Comparison of ENCODE assay signal across 25 cellular contexts in genomic region chr10:124579003-124579384, GRCh38.
DNase-seq lines count a peak whose midpoint lies in the region; ATAC-seq, FAIRE-seq and TF ChIP-seq lines count a peak whose summit lies in the region.
"Had no signal": no experiment of that assay in that cellular context is flagged by ENCODE, and none has a peak within 500 bp of the region (broad histone marks: within the 10 kb centered on the region; RNA-seq: fewer than 3 reads in every experiment).

No MANE protein-coding gene starts in this region.

- H3K9me3 ChIP-seq in kidney (ENCODE audit: control insufficient read depth in 1 of 2, low read length in 2 of 2) (no peaks in the 10 kb centered on the region), upper lobe of right lung (no peaks in the 10 kb centered on the region), small intestine (ENCODE audit: control insufficient read depth, low read depth) (no peaks in the 10 kb centered on the region)
- H3K9me3 ChIP-seq: A549, SJCRH30, thoracic aorta had no signal

- H3K4me3 ChIP-seq in kidney (ENCODE audit: low read length in 2 of 2) = no peak overlapping the region
- no peak overlapping the region for H3K4me3 ChIP-seq in upper lobe of right lung
- H3K4me3 ChIP-seq in small intestine (ENCODE audit: low read depth in 1 of 2, low read length in 2 of 2) = no peak overlapping the region
- H3K4me3 ChIP-seq: A549, SJCRH30, thoracic aorta had no signal

- no peak for ATAC-seq in Right ventricle myocardium inferior
- peak; percentile 5 for ATAC-seq in upper lobe of right lung
- no peak for ATAC-seq in HG02571 (IDR thresholded peaks at IDR 0.05; ENCODE audit: unreplicated experiment)
- ATAC-seq in HG03159 (IDR thresholded peaks at IDR 0.05; ENCODE audit: unreplicated experiment) = no peak
- ATAC-seq: activated T-cell treated with anti-CD3 and anti-CD28 coated beads, Interleukin-2, amount 50 U/mL, for 4 hours; HCT116 had no signal

- H3K9ac ChIP-seq in kidney (ENCODE audit: low read length in 2 of 2) = no peak overlapping the region

- H3K27me3 ChIP-seq in upper lobe of right lung (no peaks in the 10 kb centered on the region), small intestine (ENCODE audit: control insufficient read depth in 2 of 2, insufficient read depth in 2 of 2, low read length in 2 of 2) (no peaks in the 10 kb centered on the region)
- H3K27me3 ChIP-seq: SJCRH30 had no signal

- H3K27ac ChIP-seq in kidney (ENCODE audit: low read depth in 2 of 2, low read length in 2 of 2) = no peak overlapping the region
- no peak overlapping the region for H3K27ac ChIP-seq in upper lobe of right lung
- H3K27ac ChIP-seq in small intestine (ENCODE audit: low read depth in 1 of 2, low read length in 1 of 2) = no peak overlapping the region
- H3K27ac ChIP-seq: A549, SJCRH30, WERI-Rb-1 had no signal

- no peak for FAIRE-seq in kidney (lab: Jason Lieb, UNC)
- FAIRE-seq in small intestine (lab: Jason Lieb, UNC) = no peak
- FAIRE-seq: A549, endothelial cell of umbilical vein had no signal

- TF ChIP-seq CTCF in kidney (IDR thresholded peaks at IDR 0.05; ENCODE audit: borderline replicate concordance, extremely low read depth, insufficient read depth) = no peak
- no peak for TF ChIP-seq CTCF in upper lobe of right lung (IDR thresholded peaks at IDR 0.05)

- H3K4me1 ChIP-seq in kidney (ENCODE audit: control insufficient read depth in 1 of 2, insufficient read depth in 1 of 2, low read depth in 1 of 2, low read length in 2 of 2) (no peaks in the 10 kb centered on the region), upper lobe of right lung (no peaks in the 10 kb centered on the region), small intestine (ENCODE audit: control insufficient read depth in 2 of 2, insufficient read depth in 1 of 2, low read depth in 1 of 2, low read length in 1 of 2) (no peaks in the 10 kb centered on the region)
- H3K4me1 ChIP-seq: A549, SJCRH30 had no signal

- intact Hi-C loops in Right ventricle myocardium inferior (cut with DNase I) (no loop called here), cardiac septum (cut with DNase I) (no loop called here), kidney (cut with DNase I) (no loop called here), upper lobe of right lung (cut with DNase I) (no loop called here)

- DNase-seq in Right ventricle myocardium inferior (ENCODE audit: missing footprints) (peak; percentile 51), cardiac septum (ENCODE audit: low spot score) (no peak), astrocyte of the hippocampus (ENCODE audit: low read depth, low spot score) (peak; percentile 14), kidney (peak; percentile 53), upper lobe of right lung (no peak), small intestine (no peak)
- DNase-seq: activated CD4-positive, alpha-beta memory T cell treated with anti-CD3 and anti-CD28 coated beads, Interleukin-2, amount 10 ng/mL, durations not matched to agents 7 days and 5 days; activated naive CD4-positive, alpha-beta T cell treated with anti-CD3 and anti-CD28 coated beads, Interleukin-2, amount 50 U/mL, for 16 hours; activated T-cell treated with anti-CD3 and anti-CD28 coated beads, Interleukin-2, amount 50 U/mL, for 4 hours; CD4-positive, alpha-beta memory T cell; cortex of kidney; KBM-7; naive thymus-derived CD4-positive, alpha-beta T cell; NCI-H1048; NCI-H2081 treated with DMSO at 0.1 percent for 48 hours; NCI-H524 treated with DMSO at 0.1 percent for 48 hours; SJCRH30; stimulated activated CD4-positive, alpha-beta T cell treated with anti-CD3 and anti-CD28 coated beads, Interleukin-12 subunit alpha, Interleukin-12 subunit beta, amount 100 ng/mL, for 4 hours; WERI-Rb-1 had no signal

- H3K36me3 ChIP-seq in kidney (ENCODE audit: control insufficient read depth in 1 of 2, insufficient read depth in 2 of 2, low read length in 2 of 2) (no peaks in the 10 kb centered on the region), upper lobe of right lung (no peaks in the 10 kb centered on the region), small intestine (ENCODE audit: control insufficient read depth in 2 of 2, insufficient read depth in 2 of 2, low read length in 2 of 2) (no peaks in the 10 kb centered on the region)
- H3K36me3 ChIP-seq: SJCRH30, thoracic aorta, WERI-Rb-1 had no signal

- WGBS in small intestine, 3 donors = 86 to 94% (median 91%) methylated on average over 16 of the region's 16 CpGs

Comparison
In these comparisons a context has a peak if more than half of its experiments do, and no peak if none do; other contexts are left out.
1. DNase-seq: peak in Right ventricle myocardium inferior (single experiment), astrocyte of the hippocampus (single experiment) and kidney (single experiment); none in cardiac septum (single experiment), upper lobe of right lung (single experiment) and small intestine (single experiment).